In genomic region chr3:30604091-30604490, GRCh38 we compare ENCODE assay signal across 10 cellular contexts. TPM values are rescaled to one million over a fixed set of nuclear protein-coding genes. Genes with fewer than 3 reads are reported as not detected.
DNase-seq lines count a peak whose midpoint lies in the region; ATAC-seq and TF ChIP-seq lines count a peak whose summit lies in the region.
"Had no signal": no experiment of that assay in that cellular context is flagged by ENCODE, and none has a peak within 500 bp of the region (broad histone marks: within the 10 kb centered on the region; RNA-seq: fewer than 3 reads in every experiment).

No MANE protein-coding gene starts in this region.

- H3K27ac ChIP-seq in tibial nerve (peak overlapping the region in 3 of 4 donors; percentile 98 to 100 (median 100)), osteoblast (ENCODE audit: low read depth, low read length) (no peak overlapping the region)

- peaks cover 13% of the 10 kb centered on the region for H3K36me3 Mint-ChIP-seq in activated naive CD4-positive, alpha-beta T cell treated with anti-CD3 and anti-CD28 coated beads, Interleukin-2, amount 50 U/mL, for 24 hours

- TF ChIP-seq POLR2A in tibial nerve (IDR thresholded peaks at IDR 0.05), result no peak
- TF ChIP-seq POLR2A in GM18505 (IDR thresholded peaks at IDR 0.05; ENCODE audit: borderline replicate concordance, extremely low read depth, insufficient read depth, insufficient read length), result no peak

- TF ChIP-seq CTCF in tibial nerve (IDR thresholded peaks at IDR 0.05), result no peak
- no peak for TF ChIP-seq CTCF in mucosa of descending colon (IDR thresholded peaks at IDR 0.05)
- no peak for TF ChIP-seq CTCF in osteoblast (IDR thresholded peaks at IDR 0.05; ENCODE audit: extremely low read depth, low read depth, low read length)

- H3K4me3 Mint-ChIP-seq in activated naive CD4-positive, alpha-beta T cell treated with anti-CD3 and anti-CD28 coated beads, Interleukin-2, amount 50 U/mL, for 24 hours, result peak overlapping the region; percentile 98

- WGBS in tibial nerve, 2 donors, result 46 to 54% methylated on average over 3 of the region's 3 CpGs

- H3K9me3 Mint-ChIP-seq in activated naive CD4-positive, alpha-beta T cell treated with anti-CD3 and anti-CD28 coated beads, Interleukin-2, amount 50 U/mL, for 24 hours, result no peaks in the 10 kb centered on the region

- H4K20me1 ChIP-seq in osteoblast (ENCODE audit: insufficient read depth, low read length), result no peaks in the 10 kb centered on the region

- TF ChIP-seq EP300 in tibial nerve (IDR thresholded peaks at IDR 0.05), result no peak

- DNase-seq in activated naive CD4-positive, alpha-beta T cell treated with anti-CD3 and anti-CD28 coated beads, Interleukin-2, amount 50 U/mL, for 16 hours, result no peak
- DNase-seq in SKM-1 (lab: John Stamatoyannopoulos, UW; ENCODE audit: unreplicated experiment), result peak; percentile 72
- peak; percentile 43 for DNase-seq in globus pallidus (ENCODE audit: low spot score)
- DNase-seq in tibial nerve (ENCODE audit: low spot score in 2 of 2), result no peak
- DNase-seq in mucosa of descending colon, result no peak
- DNase-seq in osteoblast (ENCODE audit: insufficient read length, low spot score, missing footprints), result no peak
- DNase-seq: NCI-H2029 treated with DMSO at 0.1 percent for 48 hours, SHP77 treated with DMSO at 0.1 percent for 48 hours had no signal

- ATAC-seq in mucosa of descending colon (no peak), GM18505 (IDR thresholded peaks at IDR 0.05; ENCODE audit: unreplicated experiment) (no peak)

- peaks cover 30% of the 10 kb centered on the region for H3K79me2 ChIP-seq in osteoblast (ENCODE audit: insufficient read depth, low read length)

- H3K4me2 ChIP-seq in osteoblast (ENCODE audit: insufficient read depth, low read length), result no peak overlapping the region

- no peaks in the 10 kb centered on the region for H3K36me3 ChIP-seq in tibial nerve
- H3K36me3 ChIP-seq in mucosa of descending colon (ENCODE audit: low read depth), result no peaks in the 10 kb centered on the region
- no peaks in the 10 kb centered on the region for H3K36me3 ChIP-seq in osteoblast (ENCODE audit: insufficient read depth, low read length)

- intact Hi-C loops in mucosa of descending colon (cut with DNase I, micrococcal nuclease), result no loop called here

- H3K27ac Mint-ChIP-seq in activated naive CD4-positive, alpha-beta T cell treated with anti-CD3 and anti-CD28 coated beads, Interleukin-2, amount 50 U/mL, for 24 hours, result peak overlapping the region; percentile 99

- H3K4me3 ChIP-seq in tibial nerve, result no peak overlapping the region
- H3K4me3 ChIP-seq in mucosa of descending colon, result no peak overlapping the region
- H3K4me3 ChIP-seq in osteoblast (ENCODE audit: insufficient read depth, low read length), result no peak overlapping the region

- H2AFZ ChIP-seq in osteoblast (ENCODE audit: low read length), result no peak overlapping the region

- H3K27me3 Mint-ChIP-seq in activated naive CD4-positive, alpha-beta T cell treated with anti-CD3 and anti-CD28 coated beads, Interleukin-2, amount 50 U/mL, for 24 hours, result no peaks in the 10 kb centered on the region

- H3K4me1 ChIP-seq in tibial nerve, result peaks cover 0 to 23% (median 14%) of the 10 kb centered on the region in 4 donors
- peaks cover 4% of the 10 kb centered on the region for H3K4me1 ChIP-seq in mucosa of descending colon (ENCODE audit: low read depth)
- H3K4me1 ChIP-seq in osteoblast (ENCODE audit: insufficient read depth, low read length), result peaks cover 11% of the 10 kb centered on the region

- H3K9me3 ChIP-seq in tibial nerve (no peaks in the 10 kb centered on the region), mucosa of descending colon (no peaks in the 10 kb centered on the region), osteoblast (ENCODE audit: low read depth, low read length) (no peaks in the 10 kb centered on the region)

- H3K27me3 ChIP-seq in tibial nerve (no peaks in the 10 kb centered on the region), osteoblast (ENCODE audit: insufficient read depth, low read length) (no peaks in the 10 kb centered on the region)

- H3K4me1 Mint-ChIP-seq in activated naive CD4-positive, alpha-beta T cell treated with anti-CD3 and anti-CD28 coated beads, Interleukin-2, amount 50 U/mL, for 24 hours, result peaks cover 62% of the 10 kb centered on the region

RNA-seq across cellular contexts. Expression of gene TGFBR2, which starts 2.3 kb away (rescaled TPM):
- total RNA-seq in tibial nerve (100 to 1,000 TPM; 338 to 406 (median 350) TPM), mucosa of descending colon (100 to 1,000 TPM in 1 of 3 donors, 10 to 100 TPM in 2; 39.0 to 134 (median 71.4) TPM), osteoblast (118 and 162 TPM in 2 replicates)

Comparison
In these comparisons a context has a peak if more than half of its experiments do, and no peak if none do; other contexts are left out.
1. DNase-seq: peak in SKM-1 (single experiment) and globus pallidus (single experiment); none in activated naive CD4-positive, alpha-beta T cell treated with anti-CD3 and anti-CD28 coated beads, Interleukin-2, amount 50 U/mL, for 16 hours (single experiment), tibial nerve (0 of 2), mucosa of descending colon (0 of 3) and osteoblast (single experiment).